9 cellular contexts compared by ENCODE assay signal in genomic region chr15:81293728-81294500, GRCh38. TPM values are rescaled to one million over a fixed set of nuclear protein-coding genes. Genes with fewer than 3 reads are reported as not detected.
DNase-seq lines count a peak whose midpoint lies in the region; ATAC-seq and TF ChIP-seq lines count a peak whose summit lies in the region.
"Had no signal": no experiment of that assay in that cellular context is flagged by ENCODE, and none has a peak within 500 bp of the region (broad histone marks: within the 10 kb centered on the region; RNA-seq: fewer than 3 reads in every experiment).

No MANE protein-coding gene starts in this region.

- peaks cover 5% of the 10 kb centered on the region for H3K27me3 Mint-ChIP-seq in neural progenitor cell (ENCODE audit: insufficient read depth, low read depth)

- H3F3A ChIP-seq in neural progenitor cell (ENCODE audit: low read depth): no peaks in the 10 kb centered on the region

- no peaks in the 10 kb centered on the region for H3K36me3 Mint-ChIP-seq in neural progenitor cell

- H3K4me1 ChIP-seq in neural progenitor cell: no peaks in the 10 kb centered on the region

- no peaks in the 10 kb centered on the region for H3K9me3 ChIP-seq in neural progenitor cell (ENCODE audit: low read depth)

- H3K27me3 ChIP-seq in neural progenitor cell: no peaks in the 10 kb centered on the region

- H3K4me3 Mint-ChIP-seq in neural progenitor cell: no peak overlapping the region

- DNase-seq in NOMO-1 (lab: John Stamatoyannopoulos, UW; ENCODE audit: unreplicated experiment in 2 of 2): peak; percentile 72 to 82
- peak; percentile 50 for DNase-seq in activated T-helper 1 cell treated with Interleukin-2 at 50 U/mL for 16 hours (ENCODE audit: low read depth)
- no peak for DNase-seq in neural progenitor cell (ENCODE audit: low spot score)
- DNase-seq in NCI-H187 (lab: John Stamatoyannopoulos, UW): no peak
- DNase-seq in H4 (ENCODE audit: low spot score): no peak
- DNase-seq in amniotic stem cell (lab: John Stamatoyannopoulos, UW): no peak
- DNase-seq: IMR-90 had no signal

- H3K27ac ChIP-seq in neural progenitor cell: no peak overlapping the region

- H3K4me2 ChIP-seq in neural progenitor cell: no peak overlapping the region

- no peaks in the 10 kb centered on the region for H3K9me3 Mint-ChIP-seq in neural progenitor cell

- no peaks in the 10 kb centered on the region for H3K36me3 ChIP-seq in neural progenitor cell

- peak; percentile 56 for ATAC-seq in GM18499 (IDR thresholded peaks at IDR 0.05; ENCODE audit: insufficient read depth, unreplicated experiment)
- peak; percentile 61 for ATAC-seq in HG02588 (IDR thresholded peaks at IDR 0.05; ENCODE audit: unreplicated experiment)

- no peak overlapping the region for H3K4me3 ChIP-seq in neural progenitor cell

- H4K20me1 ChIP-seq in neural progenitor cell (ENCODE audit: low read depth): no peaks in the 10 kb centered on the region

- peak overlapping the region; percentile 50 for H2AFZ ChIP-seq in neural progenitor cell (replicated peaks)

- peaks cover 2% of the 10 kb centered on the region for H3K4me1 Mint-ChIP-seq in neural progenitor cell

- H3K9ac ChIP-seq in neural progenitor cell: no peak overlapping the region

- TF ChIP-seq CTCF in neural progenitor cell (IDR thresholded peaks at IDR 0.05): no peak

- H3K27ac Mint-ChIP-seq in neural progenitor cell: no peak overlapping the region

- no peaks in the 10 kb centered on the region for H3K79me2 ChIP-seq in neural progenitor cell (ENCODE audit: low read depth)

RNA-seq across cellular contexts. Expression of gene STARD5, which starts 30.0 kb away (rescaled TPM):
- total RNA-seq in neural progenitor cell (ENCODE audit: low replicate concordance): 7.2 and 8.5 TPM in 2 replicates
- total RNA-seq in H4 (2014; rRNA removed; shearing (Covaris generic)): 2.9 and 3.2 TPM in 2 replicates

Comparison
In these comparisons a context has a peak if more than half of its experiments do, and no peak if none do; other contexts are left out.
1. DNase-seq: peak in NOMO-1 (2 of 2) and activated T-helper 1 cell treated with Interleukin-2 at 50 U/mL for 16 hours (single experiment); none in neural progenitor cell (single experiment), NCI-H187 (0 of 2), H4 (single experiment) and amniotic stem cell (single experiment).